21 cellular contexts compared by ENCODE assay signal in genomic region chr19:27705896-27706295, GRCh38.
"Had no signal": no experiment of that assay in that cellular context is flagged by ENCODE, and none has a peak within 500 bp of the region (broad histone marks: within the 10 kb centered on the region; RNA-seq: fewer than 3 reads in every experiment).

No MANE protein-coding gene starts in this region.

- H3K36me3 ChIP-seq: left ventricle myocardium inferior, ovary, right atrium auricular region, right lobe of liver, tibial nerve, vagina had no signal

- H3K9me3 ChIP-seq: ovary, right atrium auricular region, right lobe of liver, vagina had no signal

- H3K4me3 ChIP-seq: left ventricle myocardium inferior, lung, mucosa of descending colon, ovary, right atrium auricular region, right lobe of liver, smooth muscle cell, tibial nerve, vagina had no signal

- H3K27ac ChIP-seq: left ventricle myocardium inferior, ovary, right atrium auricular region, right lobe of liver, tibial nerve, vagina had no signal

- H3K27me3 ChIP-seq: ovary, right atrium auricular region, right lobe of liver, tibial nerve, vagina had no signal

- H3K4me1 ChIP-seq: left ventricle myocardium inferior, right atrium auricular region, right lobe of liver, tibial nerve, vagina had no signal

- DNase-seq: hypothalamus; immature natural killer cell; islet precursor cell; left ventricle myocardium inferior; midbrain; mucosa of descending colon; naive thymus-derived CD4-positive, alpha-beta T cell; ovary; right lobe of liver; stimulated activated CD4-positive, alpha-beta T cell treated with anti-CD3 and anti-CD28 coated beads, Interleukin-1b, Interleukin-23, amount 100 ng/mL, for 48 hours; stimulated activated CD4-positive, alpha-beta T cell treated with anti-CD3 and anti-CD28 coated beads, Interleukin-2, amount 100 ng/mL, for 48 hours; stimulated activated CD4-positive, alpha-beta T cell treated with anti-CD3 and anti-CD28 coated beads, Interleukin-4, amount 100 ng/mL, for 4 hours; stimulated activated CD8-positive, alpha-beta memory T cell treated with anti-CD3 and anti-CD28 coated beads, Interleukin-4, amount 100 ng/mL, for 48 hours; stimulated activated naive CD4-positive, alpha-beta T cell treated with Interleukin-2 at 50 U/mL for 16 hours; stimulated activated naive CD8-positive, alpha-beta T cell treated with anti-CD3 and anti-CD28 coated beads, Interleukin-15, amount 100 ng/mL, for 72 hours; substantia nigra had no signal
